ENCODE assay signal across 23 cellular contexts in genomic region chr1:28443550-28443949, GRCh38.
"Had no signal": no experiment of that assay in that cellular context is flagged by ENCODE, and none has a peak within 500 bp of the region (broad histone marks: within the 10 kb centered on the region; RNA-seq: fewer than 3 reads in every experiment).

No MANE protein-coding gene starts in this region.

- H3K9me3 ChIP-seq: MG63 had no signal

- H3K36me3 ChIP-seq: WERI-Rb-1 had no signal

- H3K36me3 Mint-ChIP-seq: activated naive CD4-positive, alpha-beta T cell treated with anti-CD3 and anti-CD28 coated beads, Interleukin-2, amount 10 ng/mL, durations not matched to agents 7 days and 5 days had no signal

- ATAC-seq: activated CD8-positive, alpha-beta T cell treated with anti-CD3 and anti-CD28 coated beads for 36 hours; activated T-cell treated with anti-CD3 and anti-CD28 coated beads, Interleukin-2, amount 50 U/mL, for 72 hours; Right ventricle myocardium inferior had no signal

- H3K9me3 Mint-ChIP-seq: activated CD8-positive, alpha-beta T cell treated with anti-CD3 and anti-CD28 coated beads for 36 hours; activated naive CD4-positive, alpha-beta T cell treated with anti-CD3 and anti-CD28 coated beads, Interleukin-2, amount 10 ng/mL, durations not matched to agents 7 days and 5 days; activated T-cell treated with anti-CD3 and anti-CD28 coated beads, Interleukin-2, amount 50 U/mL, for 72 hours; activated T-helper 2 cell treated with anti-CD3 and anti-CD28 coated beads, Interferon-gamma antibody, Interleukin-2, Interleukin-4, amounts not matched to agents 10 μg/mL and 5 μg/mL and 100 μg/mL, durations not matched to agents 14 hours and 24 hours and 36 hours; T-helper 2 cell treated with Interferon-gamma antibody and Interleukin-4, amounts not matched to agents 5 μg/mL and 100 μg/mL, for 36 hours had no signal

- DNase-seq: activated CD4-positive, alpha-beta T cell treated with anti-CD3 and anti-CD28 coated beads for 4 hours; activated CD8-positive, alpha-beta memory T cell treated with anti-CD3 and anti-CD28 coated beads, Interleukin-2, amount 50 U/mL, for 4 hours; activated CD8-positive, alpha-beta T cell treated with anti-CD3 and anti-CD28 coated beads for 36 hours; activated gamma-delta T cell treated with Interleukin-2 at 50 U/mL for 16 hours; activated naive CD4-positive, alpha-beta T cell treated with anti-CD3 and anti-CD28 coated beads, Interleukin-2, amount 10 ng/mL, durations not matched to agents 7 days and 5 days; activated naive CD8-positive, alpha-beta T cell treated with anti-CD3 and anti-CD28 coated beads for 36 hours; activated T-cell treated with anti-CD3 and anti-CD28 coated beads, Interleukin-2, amount 50 U/mL, for 72 hours; MV-4-11; NCI-H1105; NCI-H1436; NCI-H1694 treated with DMSO at 0.1 percent for 48 hours; NCI-H2029 treated with DMSO at 0.1 percent for 48 hours; NCI-H345; NCI-H510A; NCI-H526 treated with DMSO at 0.1 percent for 48 hours; NCI-H82; SW 1271; WERI-Rb-1 had no signal

- H3K27me3 ChIP-seq: MG63 had no signal

- H3K27ac ChIP-seq: SK-N-MC, WERI-Rb-1 had no signal

- H3K27me3 Mint-ChIP-seq: activated CD8-positive, alpha-beta T cell treated with anti-CD3 and anti-CD28 coated beads for 36 hours; activated naive CD4-positive, alpha-beta T cell treated with anti-CD3 and anti-CD28 coated beads, Interleukin-2, amount 10 ng/mL, durations not matched to agents 7 days and 5 days; activated naive CD8-positive, alpha-beta T cell treated with anti-CD3 and anti-CD28 coated beads for 36 hours had no signal

- H3K4me3 ChIP-seq: MG63, SK-N-MC had no signal

- H3K4me3 Mint-ChIP-seq: activated CD8-positive, alpha-beta T cell treated with anti-CD3 and anti-CD28 coated beads for 36 hours; activated naive CD4-positive, alpha-beta T cell treated with anti-CD3 and anti-CD28 coated beads, Interleukin-2, amount 10 ng/mL, durations not matched to agents 7 days and 5 days; activated naive CD8-positive, alpha-beta T cell treated with anti-CD3 and anti-CD28 coated beads for 36 hours; activated T-cell treated with anti-CD3 and anti-CD28 coated beads, Interleukin-2, amount 50 U/mL, for 72 hours; T-helper 2 cell treated with Interferon-gamma antibody and Interleukin-4, amounts not matched to agents 5 μg/mL and 100 μg/mL, for 36 hours had no signal

- H3K27ac Mint-ChIP-seq: activated CD8-positive, alpha-beta T cell treated with anti-CD3 and anti-CD28 coated beads for 36 hours; activated naive CD4-positive, alpha-beta T cell treated with anti-CD3 and anti-CD28 coated beads, Interleukin-2, amount 10 ng/mL, durations not matched to agents 7 days and 5 days; activated naive CD8-positive, alpha-beta T cell treated with anti-CD3 and anti-CD28 coated beads for 36 hours; activated T-cell treated with anti-CD3 and anti-CD28 coated beads, Interleukin-2, amount 50 U/mL, for 72 hours; activated T-helper 2 cell treated with anti-CD3 and anti-CD28 coated beads, Interferon-gamma antibody, Interleukin-2, Interleukin-4, amounts not matched to agents 10 μg/mL and 5 μg/mL and 100 μg/mL, durations not matched to agents 14 hours and 24 hours and 36 hours; T-helper 2 cell treated with Interferon-gamma antibody and Interleukin-4, amounts not matched to agents 5 μg/mL and 100 μg/mL, for 36 hours had no signal
